1 cellular context compared by ENCODE assay signal in genomic region chr12:85448548-85449139, GRCh38.
TF ChIP-seq lines count a peak whose summit lies in the region.

No MANE protein-coding gene starts in this region.

TF ChIP-seq in GM23338, 12 proteins besides CTCF, POLR2A, EP300 and RAD21 (continued from another document):
- no peak for TF ChIP-seq REST (IDR thresholded peaks at IDR 0.05; ENCODE audit: unreplicated experiment)
